In the genomic region with DNA sequence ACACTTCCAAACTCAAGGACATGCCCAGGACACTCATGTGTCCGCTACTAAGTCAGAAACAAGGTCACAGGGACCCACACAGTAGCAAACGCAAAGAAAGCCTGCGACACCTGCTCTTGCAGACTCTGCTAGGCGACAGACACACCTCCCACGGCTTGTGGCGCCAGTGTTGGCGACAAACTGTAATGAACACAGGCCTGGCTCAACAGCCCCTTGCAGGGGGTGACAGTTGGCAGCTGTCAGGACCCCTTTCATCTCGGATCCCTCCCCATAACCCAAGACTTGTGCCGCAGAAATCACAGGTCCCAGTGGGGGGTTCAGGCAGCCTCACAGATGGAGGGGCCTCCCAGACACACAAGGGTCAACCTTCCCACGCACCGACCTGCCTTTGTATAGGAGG, we compare ENCODE assay signal across 1 cellular context.
TF ChIP-seq lines count a peak whose summit lies in the region.

No MANE protein-coding gene starts in this region.

TF ChIP-seq in HepG2, 621 proteins besides CTCF, POLR2A, EP300 and RAD21:
- TF ChIP-seq SKIL (CRISPR knock-in tag; IDR thresholded peaks at IDR 0.05; ENCODE audit: borderline replicate concordance) (no peak), TMF1 (CRISPR knock-in tag; IDR thresholded peaks at IDR 0.05; ENCODE audit: low read depth) (no peak), MTA1 (CRISPR knock-in tag; IDR thresholded peaks at IDR 0.05; ENCODE audit: borderline replicate concordance) (peak; percentile 22; the same call in 1 of the 2 replicates), ZZZ3 (CRISPR knock-in tag; IDR thresholded peaks at IDR 0.05; ENCODE audit: borderline replicate concordance) (no peak)
